Comparison of ENCODE assay signal across 2 cellular contexts in genomic region chr3:15591928-15592327, GRCh38.
TF ChIP-seq lines count a peak whose summit lies in the region.

No MANE protein-coding gene starts in this region.

TF ChIP-seq in HepG2, 621 proteins besides CTCF, POLR2A, EP300 and RAD21:
- TF ChIP-seq ZNF572 (CRISPR knock-in tag; IDR thresholded peaks at IDR 0.05), result no peak
- TF ChIP-seq ZNF639 (CRISPR knock-in tag; conservative IDR thresholded peaks at IDR 0.05), result no peak
- no peak for TF ChIP-seq SRSF9 (IDR thresholded peaks at IDR 0.05; ENCODE audit: borderline replicate concordance, insufficient read depth, low read depth, low read length, poor library complexity, severe bottlenecking)
- no peak for TF ChIP-seq SOX5 (CRISPR knock-in tag; IDR thresholded peaks at IDR 0.05; ENCODE audit: borderline replicate concordance)
- TF ChIP-seq HIC2 (CRISPR knock-in tag; IDR thresholded peaks at IDR 0.05; ENCODE audit: low read depth), result no peak
- no peak for TF ChIP-seq ZNF737 (CRISPR knock-in tag; IDR thresholded peaks at IDR 0.05; ENCODE audit: borderline replicate concordance)
- no peak for TF ChIP-seq NFE2L2 (IDR thresholded peaks at IDR 0.05; ENCODE audit: low read length)
- TF ChIP-seq FLYWCH1 (CRISPR knock-in tag; IDR thresholded peaks at IDR 0.05), result no peak
- no peak for TF ChIP-seq NCOA2 (CRISPR knock-in tag; IDR thresholded peaks at IDR 0.05)
- no peak for TF ChIP-seq CSRNP1 (CRISPR knock-in tag; IDR thresholded peaks at IDR 0.05)
- no peak for TF ChIP-seq ZNF431 (CRISPR knock-in tag; IDR thresholded peaks at IDR 0.05; ENCODE audit: borderline replicate concordance, low read depth)
- no peak for TF ChIP-seq E2F1 (CRISPR knock-in tag; IDR thresholded peaks at IDR 0.05)
- no peak for TF ChIP-seq ASH2L (IDR thresholded peaks at IDR 0.05; ENCODE audit: insufficient read length, low read depth, low read length)
- no peak for TF ChIP-seq ZGPAT (CRISPR knock-in tag; IDR thresholded peaks at IDR 0.05)
- TF ChIP-seq ZC3H13 (CRISPR knock-in tag; IDR thresholded peaks at IDR 0.05), result no peak
- TF ChIP-seq JUN (CRISPR knock-in tag; IDR thresholded peaks at IDR 0.05), result no peak
- TF ChIP-seq SMYD3 (CRISPR knock-in tag; IDR thresholded peaks at IDR 0.05), result no peak
- no peak for TF ChIP-seq UBTF (CRISPR knock-in tag; IDR thresholded peaks at IDR 0.05)
- no peak for TF ChIP-seq TCF7L2 (IDR thresholded peaks at IDR 0.05; ENCODE audit: low read depth, low read length)
TF ChIP-seq in HepG2: peak in this region for 0.

TF ChIP-seq in GM12878, 131 proteins besides CTCF, POLR2A, EP300 and RAD21:
- TF ChIP-seq CBX5 (IDR thresholded peaks at IDR 0.05; ENCODE audit: low read depth) (no peak), PRDM15 (CRISPR knock-in tag; IDR thresholded peaks at IDR 0.05) (0 out of 2 replicates have a peak, but pooled peaks have one; percentile 52)
